ENCODE assay signal across 22 cellular contexts in genomic region chr7:126959649-126960048, GRCh38.
"Had no signal": no experiment of that assay in that cellular context is flagged by ENCODE, and none has a peak within 500 bp of the region (broad histone marks: within the 10 kb centered on the region; RNA-seq: fewer than 3 reads in every experiment).

No MANE protein-coding gene starts in this region.

- DNase-seq: colonic mucosa; cortex of kidney; effector CD8-positive, alpha-beta T cell; effector memory CD8-positive, alpha-beta T cell; endodermal cell; erythroblast; esophagus squamous epithelium; foreskin fibroblast; foreskin melanocyte; gastrocnemius medialis; glutamatergic neuron; head of caudate nucleus; heart right ventricle; hippocampal formation; left cardiac atrium; left lung; left ventricle myocardium superior; lower lobe of right lung; mesenchymal stem cell; midbrain; naive thymus-derived CD4-positive, alpha-beta T cell had no signal

- ATAC-seq: effector memory CD8-positive, alpha-beta T cell; esophagus mucosa; gastrocnemius medialis; heart right ventricle; left cardiac atrium; left lung; left ventricle myocardium superior; lower lobe of right lung; naive thymus-derived CD4-positive, alpha-beta T cell had no signal
